ENCODE assay signal across 8 cellular contexts in genomic region chr12:124764451-124764850, GRCh38.
DNase-seq lines count a peak whose midpoint lies in the region; ATAC-seq and TF ChIP-seq lines count a peak whose summit lies in the region.

No MANE protein-coding gene starts in this region.

- in situ Hi-C loops in brain microvascular endothelial cell (cut with HindIII; ENCODE audit: low pct_ligation_motif_present, low sequenced_read_pairs), result loop anchor here (25.0 kb wide), 1 partner anchor 377 kb away; no protein-coding TSS in a partner anchor

- H3K4me3 ChIP-seq in NB4 (ENCODE audit: low read depth, low read length) (no peak overlapping the region), brain microvascular endothelial cell (ENCODE audit: low read depth, low read length) (no peak overlapping the region), mesodermal cell (ENCODE audit: extremely low read depth, insufficient read depth, low read length, poor library complexity, severe bottlenecking) (no peak overlapping the region)

- H3K9me3 ChIP-seq in mesodermal cell (ENCODE audit: control insufficient read depth, low read length), result peaks cover 9% of the 10 kb centered on the region

- no peak for ATAC-seq in HG03571 (IDR thresholded peaks at IDR 0.05; ENCODE audit: unreplicated experiment)

- DNase-seq in NCI-H1417 (lab: John Stamatoyannopoulos, UW) (peak in 2 of 3 experiments; percentile 51 to 52), NCI-H1417 treated with DMSO at 0.1 percent for 48 hours (lab: John Stamatoyannopoulos, UW) (no peak), NB4 (ENCODE audit: low read depth) (peak; percentile 87), brain microvascular endothelial cell (peak; percentile 81), SKM-1 (lab: John Stamatoyannopoulos, UW; ENCODE audit: unreplicated experiment) (no peak), ecto neural progenitor cell (ENCODE audit: low spot score) (no peak)

- H3K36me3 ChIP-seq in brain microvascular endothelial cell (replicated peaks) (no peaks in the 10 kb centered on the region), mesodermal cell (ENCODE audit: control insufficient read depth, insufficient read depth, low read length) (no peaks in the 10 kb centered on the region)

- peak overlapping the region; percentile 54 for H3K27ac ChIP-seq in brain microvascular endothelial cell
- H3K27ac ChIP-seq in mesodermal cell (ENCODE audit: low read depth, low read length, severe bottlenecking), result peak overlapping the region; percentile 76

- no CpG with 5 or more reads among the region's 3 CpGs for WGBS in mesodermal cell (ENCODE audit: insufficient coverage in 2 of 2), 2 experiments

- peaks cover 4% of the 10 kb centered on the region for H3K27me3 ChIP-seq in brain microvascular endothelial cell (replicated peaks)

- no peak for TF ChIP-seq POLR2A in NB4 (IDR thresholded peaks at IDR 0.05; ENCODE audit: extremely low read depth, insufficient read length)

- TF ChIP-seq CTCF in NB4 (IDR thresholded peaks at IDR 0.05; ENCODE audit: low read depth, low read length) (peak; percentile 94), brain microvascular endothelial cell (IDR thresholded peaks at IDR 0.05; ENCODE audit: low read depth, low read length, missing control alignments) (peak; percentile 90)

- peaks cover 32% of the 10 kb centered on the region for H3K4me1 ChIP-seq in mesodermal cell (ENCODE audit: control insufficient read depth, insufficient read depth, low read length, poor library complexity, severe bottlenecking)

Comparison
In these comparisons a context has a peak if more than half of its experiments do, and no peak if none do; other contexts are left out.
1. DNase-seq: peak in NCI-H1417 (2 of 3), NB4 (single experiment) and brain microvascular endothelial cell (single experiment); none in NCI-H1417 treated with DMSO at 0.1 percent for 48 hours (single experiment), SKM-1 (single experiment) and ecto neural progenitor cell (single experiment).